Comparison of ENCODE assay signal across 1 cellular context in the genomic region with DNA sequence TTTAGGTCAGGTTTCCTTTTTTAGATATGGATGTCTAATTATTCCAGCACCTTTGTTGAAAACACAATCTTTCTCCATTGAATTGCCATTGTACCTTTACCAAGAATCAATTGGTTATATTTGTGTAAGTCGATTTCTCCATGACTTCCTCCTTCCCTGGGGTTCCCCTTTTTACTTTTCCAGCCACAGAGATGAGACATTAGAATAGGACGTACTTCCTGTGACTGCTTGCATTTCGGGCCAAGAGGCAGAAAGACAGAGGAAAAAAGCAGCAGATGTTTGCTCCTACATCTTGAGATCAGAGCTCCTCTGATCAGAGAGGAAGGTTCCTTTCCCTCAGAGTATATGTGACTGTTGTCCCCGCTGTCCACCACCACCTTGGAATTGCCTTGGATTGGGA.
TF ChIP-seq lines count a peak whose summit lies in the region.

No MANE protein-coding gene starts in this region.

TF ChIP-seq in H1, 55 proteins besides CTCF, POLR2A, EP300 and RAD21 (continued from another document):
- TF ChIP-seq, protein P1, sequence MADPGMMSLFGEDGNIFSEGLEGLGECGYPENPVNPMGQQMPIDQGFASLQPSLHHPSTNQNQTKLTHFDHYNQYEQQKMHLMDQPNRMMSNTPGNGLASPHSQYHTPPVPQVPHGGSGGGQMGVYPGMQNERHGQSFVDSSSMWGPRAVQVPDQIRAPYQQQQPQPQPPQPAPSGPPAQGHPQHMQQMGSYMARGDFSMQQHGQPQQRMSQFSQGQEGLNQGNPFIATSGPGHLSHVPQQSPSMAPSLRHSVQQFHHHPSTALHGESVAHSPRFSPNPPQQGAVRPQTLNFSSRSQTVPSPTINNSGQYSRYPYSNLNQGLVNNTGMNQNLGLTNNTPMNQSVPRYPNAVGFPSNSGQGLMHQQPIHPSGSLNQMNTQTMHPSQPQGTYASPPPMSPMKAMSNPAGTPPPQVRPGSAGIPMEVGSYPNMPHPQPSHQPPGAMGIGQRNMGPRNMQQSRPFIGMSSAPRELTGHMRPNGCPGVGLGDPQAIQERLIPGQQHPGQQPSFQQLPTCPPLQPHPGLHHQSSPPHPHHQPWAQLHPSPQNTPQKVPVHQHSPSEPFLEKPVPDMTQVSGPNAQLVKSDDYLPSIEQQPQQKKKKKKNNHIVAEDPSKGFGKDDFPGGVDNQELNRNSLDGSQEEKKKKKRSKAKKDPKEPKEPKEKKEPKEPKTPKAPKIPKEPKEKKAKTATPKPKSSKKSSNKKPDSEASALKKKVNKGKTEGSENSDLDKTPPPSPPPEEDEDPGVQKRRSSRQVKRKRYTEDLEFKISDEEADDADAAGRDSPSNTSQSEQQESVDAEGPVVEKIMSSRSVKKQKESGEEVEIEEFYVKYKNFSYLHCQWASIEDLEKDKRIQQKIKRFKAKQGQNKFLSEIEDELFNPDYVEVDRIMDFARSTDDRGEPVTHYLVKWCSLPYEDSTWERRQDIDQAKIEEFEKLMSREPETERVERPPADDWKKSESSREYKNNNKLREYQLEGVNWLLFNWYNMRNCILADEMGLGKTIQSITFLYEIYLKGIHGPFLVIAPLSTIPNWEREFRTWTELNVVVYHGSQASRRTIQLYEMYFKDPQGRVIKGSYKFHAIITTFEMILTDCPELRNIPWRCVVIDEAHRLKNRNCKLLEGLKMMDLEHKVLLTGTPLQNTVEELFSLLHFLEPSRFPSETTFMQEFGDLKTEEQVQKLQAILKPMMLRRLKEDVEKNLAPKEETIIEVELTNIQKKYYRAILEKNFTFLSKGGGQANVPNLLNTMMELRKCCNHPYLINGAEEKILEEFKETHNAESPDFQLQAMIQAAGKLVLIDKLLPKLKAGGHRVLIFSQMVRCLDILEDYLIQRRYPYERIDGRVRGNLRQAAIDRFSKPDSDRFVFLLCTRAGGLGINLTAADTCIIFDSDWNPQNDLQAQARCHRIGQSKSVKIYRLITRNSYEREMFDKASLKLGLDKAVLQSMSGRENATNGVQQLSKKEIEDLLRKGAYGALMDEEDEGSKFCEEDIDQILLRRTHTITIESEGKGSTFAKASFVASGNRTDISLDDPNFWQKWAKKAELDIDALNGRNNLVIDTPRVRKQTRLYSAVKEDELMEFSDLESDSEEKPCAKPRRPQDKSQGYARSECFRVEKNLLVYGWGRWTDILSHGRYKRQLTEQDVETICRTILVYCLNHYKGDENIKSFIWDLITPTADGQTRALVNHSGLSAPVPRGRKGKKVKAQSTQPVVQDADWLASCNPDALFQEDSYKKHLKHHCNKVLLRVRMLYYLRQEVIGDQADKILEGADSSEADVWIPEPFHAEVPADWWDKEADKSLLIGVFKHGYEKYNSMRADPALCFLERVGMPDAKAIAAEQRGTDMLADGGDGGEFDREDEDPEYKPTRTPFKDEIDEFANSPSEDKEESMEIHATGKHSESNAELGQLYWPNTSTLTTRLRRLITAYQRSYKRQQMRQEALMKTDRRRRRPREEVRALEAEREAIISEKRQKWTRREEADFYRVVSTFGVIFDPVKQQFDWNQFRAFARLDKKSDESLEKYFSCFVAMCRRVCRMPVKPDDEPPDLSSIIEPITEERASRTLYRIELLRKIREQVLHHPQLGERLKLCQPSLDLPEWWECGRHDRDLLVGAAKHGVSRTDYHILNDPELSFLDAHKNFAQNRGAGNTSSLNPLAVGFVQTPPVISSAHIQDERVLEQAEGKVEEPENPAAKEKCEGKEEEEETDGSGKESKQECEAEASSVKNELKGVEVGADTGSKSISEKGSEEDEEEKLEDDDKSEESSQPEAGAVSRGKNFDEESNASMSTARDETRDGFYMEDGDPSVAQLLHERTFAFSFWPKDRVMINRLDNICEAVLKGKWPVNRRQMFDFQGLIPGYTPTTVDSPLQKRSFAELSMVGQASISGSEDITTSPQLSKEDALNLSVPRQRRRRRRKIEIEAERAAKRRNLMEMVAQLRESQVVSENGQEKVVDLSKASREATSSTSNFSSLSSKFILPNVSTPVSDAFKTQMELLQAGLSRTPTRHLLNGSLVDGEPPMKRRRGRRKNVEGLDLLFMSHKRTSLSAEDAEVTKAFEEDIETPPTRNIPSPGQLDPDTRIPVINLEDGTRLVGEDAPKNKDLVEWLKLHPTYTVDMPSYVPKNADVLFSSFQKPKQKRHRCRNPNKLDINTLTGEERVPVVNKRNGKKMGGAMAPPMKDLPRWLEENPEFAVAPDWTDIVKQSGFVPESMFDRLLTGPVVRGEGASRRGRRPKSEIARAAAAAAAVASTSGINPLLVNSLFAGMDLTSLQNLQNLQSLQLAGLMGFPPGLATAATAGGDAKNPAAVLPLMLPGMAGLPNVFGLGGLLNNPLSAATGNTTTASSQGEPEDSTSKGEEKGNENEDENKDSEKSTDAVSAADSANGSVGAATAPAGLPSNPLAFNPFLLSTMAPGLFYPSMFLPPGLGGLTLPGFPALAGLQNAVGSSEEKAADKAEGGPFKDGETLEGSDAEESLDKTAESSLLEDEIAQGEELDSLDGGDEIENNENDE (IDR thresholded peaks at IDR 0.05; ENCODE audit: insufficient replicate concordance, low read length), result no peak
- TF ChIP-seq ASH2L (IDR thresholded peaks at IDR 0.05; ENCODE audit: low read length), result no peak
